In genomic region chr3:42846682-42847522, GRCh38 we compare ENCODE assay signal across 9 cellular contexts. TPM values are rescaled to one million over a fixed set of nuclear protein-coding genes. Genes with fewer than 3 reads are reported as not detected.
DNase-seq lines count a peak whose midpoint lies in the region; ATAC-seq and TF ChIP-seq lines count a peak whose summit lies in the region.
"Had no signal": no experiment of that assay in that cellular context is flagged by ENCODE, and none has a peak within 500 bp of the region (broad histone marks: within the 10 kb centered on the region; RNA-seq: fewer than 3 reads in every experiment).

No MANE protein-coding gene starts in this region.

- intact Hi-C loops in Right ventricle myocardium inferior (cut with DNase I) (no loop called here), cardiac septum (cut with DNase I) (no loop called here), vagina (cut with DNase I) (loop anchor here (10.0 kb wide), 1 partner anchor 62 kb away; no protein-coding TSS in a partner anchor)

- TF ChIP-seq RAD21 in liver (IDR thresholded peaks at IDR 0.05) = peak in 1 of 2 donors; percentile 16

- H3K27me3 ChIP-seq in liver (ENCODE audit: control insufficient read depth in 4 of 4, insufficient read depth in 4 of 4, low read length in 3 of 4) = no peaks in the 10 kb centered on the region
- H3K27me3 ChIP-seq in vagina = no peaks in the 10 kb centered on the region

- H3K4me3 Mint-ChIP-seq in T-helper 1 cell treated with Interleukin-12 subunit alpha and Interleukin-12 subunit beta and Interleukin-4 antibody, amounts not matched to agents 30 μg/mL and 1 μg/mL, for 36 hours = peak overlapping the region; percentile 36

- no peaks in the 10 kb centered on the region for H3K9me3 Mint-ChIP-seq in T-helper 1 cell treated with Interleukin-12 subunit alpha and Interleukin-12 subunit beta and Interleukin-4 antibody, amounts not matched to agents 30 μg/mL and 1 μg/mL, for 36 hours

- H3K36me3 Mint-ChIP-seq in T-helper 1 cell treated with Interleukin-12 subunit alpha and Interleukin-12 subunit beta and Interleukin-4 antibody, amounts not matched to agents 30 μg/mL and 1 μg/mL, for 36 hours (ENCODE audit: low read depth) = no peaks in the 10 kb centered on the region

- H3K9ac ChIP-seq in liver (ENCODE audit: low read depth in 1 of 2, low read length in 2 of 2) = peak overlapping the region in 1 of 2 donors; percentile 24

- no peaks in the 10 kb centered on the region for H3K27me3 Mint-ChIP-seq in T-helper 1 cell treated with Interleukin-12 subunit alpha and Interleukin-12 subunit beta and Interleukin-4 antibody, amounts not matched to agents 30 μg/mL and 1 μg/mL, for 36 hours (ENCODE audit: low read depth)

- WGBS in liver = 47% methylated on average over 5 of the region's 5 CpGs

- no peak for TF ChIP-seq POLR2A in vagina (IDR thresholded peaks at IDR 0.05)

- H3K27ac Mint-ChIP-seq in T-helper 1 cell treated with Interleukin-12 subunit alpha and Interleukin-12 subunit beta and Interleukin-4 antibody, amounts not matched to agents 30 μg/mL and 1 μg/mL, for 36 hours = peak overlapping the region; percentile 37

- H3K9me3 ChIP-seq in liver (ENCODE audit: control insufficient read depth in 4 of 4, low read length in 3 of 4) = no peaks in the 10 kb centered on the region
- H3K9me3 ChIP-seq in vagina = no peaks in the 10 kb centered on the region

- ATAC-seq in Right ventricle myocardium inferior (no peak), HG03521 (IDR thresholded peaks at IDR 0.05; ENCODE audit: unreplicated experiment) (no peak)

- H3K4me1 Mint-ChIP-seq in T-helper 1 cell treated with Interleukin-12 subunit alpha and Interleukin-12 subunit beta and Interleukin-4 antibody, amounts not matched to agents 30 μg/mL and 1 μg/mL, for 36 hours (ENCODE audit: low read depth) = peaks cover 11% of the 10 kb centered on the region

- H3K4me1 ChIP-seq in liver (ENCODE audit: control insufficient read depth in 4 of 4, insufficient read depth in 4 of 4, low read length in 3 of 4) (peaks cover 19 to 33% (median 26%) of the 10 kb centered on the region in 4 donors), vagina (peaks cover 11% of the 10 kb centered on the region)

- H3K27ac ChIP-seq in liver (ENCODE audit: low read depth in 1 of 2, low read length in 2 of 2) = peak overlapping the region; percentile 49 to 63
- peak overlapping the region; percentile 59 for H3K27ac ChIP-seq in vagina

- DNase-seq in Right ventricle myocardium inferior (ENCODE audit: missing footprints) (peak; percentile 84), cardiac septum (ENCODE audit: low spot score) (no peak), vagina (ENCODE audit: extremely low spot score in 2 of 2) (no peak), COLO668 (lab: John Stamatoyannopoulos, UW; ENCODE audit: unreplicated experiment) (no peak), SHP77 treated with DMSO at 0.1 percent for 48 hours (lab: John Stamatoyannopoulos, UW) (no peak)

- no peaks in the 10 kb centered on the region for H3K36me3 ChIP-seq in liver (ENCODE audit: control insufficient read depth in 4 of 4, insufficient read depth in 3 of 4, low read depth in 1 of 4, low read length in 3 of 4)
- H3K36me3 ChIP-seq in vagina = no peaks in the 10 kb centered on the region

- TF ChIP-seq CTCF in liver (IDR thresholded peaks at IDR 0.05; ENCODE audit: low read depth, low read length, missing input control) (no peak), vagina (IDR thresholded peaks at IDR 0.05) (no peak)

- H3K4me3 ChIP-seq in liver (ENCODE audit: low read depth in 1 of 3, low read length in 3 of 3) (no peak overlapping the region), vagina (no peak overlapping the region)

TF ChIP-seq in liver, 16 proteins besides CTCF, POLR2A, EP300 and RAD21:
- TF ChIP-seq FOXA2 (IDR thresholded peaks at IDR 0.05) = no peak
- TF ChIP-seq HNF4A (conservative IDR thresholded peaks at IDR 0.05) = peak; percentile 30 to 45
- peak; percentile 40 for TF ChIP-seq SP1 (IDR thresholded peaks at IDR 0.05)
- TF ChIP-seq FOXA1 (IDR thresholded peaks at IDR 0.05) = no peak
- TF ChIP-seq RXRA (IDR thresholded peaks at IDR 0.05) = peak; percentile 23 to 46
- TF ChIP-seq JUND (IDR thresholded peaks at IDR 0.05) = peak in 1 of 2 donors; percentile 1
- TF ChIP-seq MAX (IDR thresholded peaks at IDR 0.05) = peak; percentile 29

RNA-seq across cellular contexts. Expression of gene CYP8B1, which starts 28.8 kb away (rescaled TPM):
- not detected for total RNA-seq in Right ventricle myocardium inferior
- total RNA-seq in cardiac septum = not detected
- 100 to 1,000 TPM in 1 of 2 donors, 10 to 100 TPM in 1; 21.2 to 490 TPM for total RNA-seq in liver
- 100 to 1,000 TPM; 218 to 229 TPM for polyA plus RNA-seq in liver
- not detected for total RNA-seq in vagina
- polyA plus RNA-seq: BJ had no signal

RNA-seq across cellular contexts. Expression of gene ACKR2, which starts 37.7 kb away (rescaled TPM):
- total RNA-seq in Right ventricle myocardium inferior (0.89 TPM), cardiac septum (1.5 TPM), liver (10 to 100 TPM; 12.5 to 19.3 TPM), vagina (7.9 TPM)
- 1 to 10 TPM; 7.3 to 9.2 TPM for polyA plus RNA-seq in liver

RNA-seq across cellular contexts. Expression of gene HIGD1A, which starts 42.6 kb away (rescaled TPM):
- 335 TPM for total RNA-seq in Right ventricle myocardium inferior
- total RNA-seq in cardiac septum = 266 TPM
- total RNA-seq in liver = 100 to 1,000 TPM; 117 to 234 TPM
- 100 to 1,000 TPM; 256 TPM for polyA plus RNA-seq in liver
- total RNA-seq in vagina = 173 TPM

RNA-seq across cellular contexts. Expression of gene ZNF662, which starts 59.0 kb away (rescaled TPM):
- total RNA-seq in Right ventricle myocardium inferior (4.1 TPM), cardiac septum (6.6 TPM), liver (1 to 10 TPM; 2.8 to 3.9 TPM), vagina (6.6 TPM)
- polyA plus RNA-seq in liver = 1 to 10 TPM; 2.2 to 2.5 TPM

Comparison
In these comparisons a context has a peak if more than half of its experiments do, and no peak if none do; other contexts are left out.
1. RNA of gene CYP8B1, which starts 28.8 kb away (total RNA-seq): 21.2 to 490 TPM in liver; not detected in Right ventricle myocardium inferior (single experiment), not detected in cardiac septum (single experiment) and not detected in vagina (single experiment); every median in the first group is over 10 times any median in the second.